8 cellular contexts compared by ENCODE assay signal in the genomic region with DNA sequence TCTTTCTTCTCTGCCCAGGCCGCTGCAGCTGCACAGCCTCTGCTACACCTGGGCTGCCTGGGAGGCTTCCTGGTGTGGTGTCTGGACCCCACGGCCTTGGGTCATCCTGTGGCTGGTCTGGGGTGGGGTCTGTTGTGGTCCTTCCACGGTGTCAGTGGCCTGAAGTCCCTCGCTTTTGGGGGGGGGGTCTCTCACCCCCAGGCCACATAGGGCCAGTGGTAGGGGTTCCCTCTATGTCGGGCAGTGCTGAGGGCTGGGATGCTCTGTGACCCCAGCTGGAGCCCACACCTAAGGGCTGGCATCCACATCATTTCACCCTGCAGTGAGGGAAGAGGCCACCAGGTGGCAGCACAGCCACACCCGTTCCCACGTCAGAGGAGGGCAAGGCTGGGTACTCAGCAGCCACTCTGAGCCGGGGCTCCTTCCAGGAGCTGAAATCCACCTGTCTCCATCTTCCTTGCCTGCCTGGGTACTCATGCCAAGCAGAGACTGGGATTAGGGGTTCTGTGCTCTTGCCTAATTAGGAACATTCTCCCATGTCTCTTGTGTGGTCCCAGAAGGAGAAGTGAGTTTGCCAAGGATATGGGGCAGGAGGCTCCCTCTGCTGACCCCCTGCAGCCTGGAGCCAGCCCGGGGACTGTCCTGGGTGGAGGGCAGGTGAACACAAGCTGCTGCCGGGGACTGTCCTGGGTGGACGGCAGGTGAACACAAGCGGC. TPM values are rescaled to one million over a fixed set of nuclear protein-coding genes. Genes with fewer than 3 reads are reported as not detected.
DNase-seq lines count a peak whose midpoint lies in the region; ATAC-seq, FAIRE-seq and TF ChIP-seq lines count a peak whose summit lies in the region.

No MANE protein-coding gene starts in this region.

- ATAC-seq in GM18505 (IDR thresholded peaks at IDR 0.05; ENCODE audit: unreplicated experiment) = no peak

- no peak overlapping the region for H3K27ac ChIP-seq in neutrophil
- H3K27ac ChIP-seq in testis = no peak overlapping the region

- no peaks in the 10 kb centered on the region for H3K9me3 ChIP-seq in neutrophil
- no peaks in the 10 kb centered on the region for H3K9me3 ChIP-seq in testis

- TF ChIP-seq CTCF in fibroblast of the aortic adventitia (IDR thresholded peaks at IDR 0.05; ENCODE audit: insufficient read depth, low read length) = peak; percentile 88
- TF ChIP-seq CTCF in neutrophil (IDR thresholded peaks at IDR 0.05) = peak; percentile 88
- TF ChIP-seq CTCF in testis (IDR thresholded peaks at IDR 0.05) = peak; percentile 87 to 94 (median 91)

- H3K4me1 ChIP-seq in neutrophil (ENCODE audit: control insufficient read depth in 1 of 2, insufficient read depth in 1 of 2, low read depth in 1 of 2, low read length in 1 of 2) (no peaks in the 10 kb centered on the region), testis (peaks cover 8% of the 10 kb centered on the region)

- no peak overlapping the region for H3K4me3 ChIP-seq in fibroblast of the aortic adventitia (ENCODE audit: low read depth, low read length)
- H3K4me3 ChIP-seq in neutrophil (ENCODE audit: low read depth in 1 of 2, low read length in 1 of 2) = no peak overlapping the region
- H3K4me3 ChIP-seq in testis = no peak overlapping the region

- intact Hi-C loops in testis (cut with DNase I; ENCODE audit: low total_unique reads) = loop anchor here (5.0 kb wide), 1 partner anchor 305 kb away; no protein-coding TSS in a partner anchor

- H3K36me3 ChIP-seq in neutrophil = peaks cover 15% of the 10 kb centered on the region
- no peaks in the 10 kb centered on the region for H3K36me3 ChIP-seq in testis (ENCODE audit: low read depth, missing control alignments)

- no peak for FAIRE-seq in RCC 7860 (lab: Jason Lieb, UNC)

- peak; percentile 42 for DNase-seq in DMS 273 treated with DMSO at 0.1 percent for 48 hours (lab: John Stamatoyannopoulos, UW)
- DNase-seq in HuH-7 (ENCODE audit: low spot score) = peak; percentile 98
- DNase-seq in RCC 7860 (ENCODE audit: low spot score) = peak; percentile 26
- peak; percentile 49 to 73 for DNase-seq in activated T-helper 1 cell treated with anti-CD3 and anti-CD28 coated beads, Interleukin-2, amount 50 U/mL, for 16 hours (ENCODE audit: low read depth in 1 of 2, low spot score in 1 of 2)
- peak; percentile 52 for DNase-seq in fibroblast of the aortic adventitia (ENCODE audit: low read depth)
- peak; percentile 83 for DNase-seq in testis

- H3K27me3 ChIP-seq in neutrophil = peaks cover 1% of the 10 kb centered on the region
- no peaks in the 10 kb centered on the region for H3K27me3 ChIP-seq in testis

- 57 to 65% methylated on average over 5 to 12 of the region's 12 CpGs for WGBS in testis, 2 donors

- no peak for TF ChIP-seq POLR2A in testis (IDR thresholded peaks at IDR 0.05)
- TF ChIP-seq POLR2A in GM18505 (IDR thresholded peaks at IDR 0.05; ENCODE audit: borderline replicate concordance, extremely low read depth, insufficient read depth, insufficient read length) = no peak

RNA-seq across cellular contexts. Expression of a gene that starts 13.0 kb away (rescaled TPM):
- total RNA-seq in fibroblast of the aortic adventitia (ENCODE audit: low replicate concordance) (8.4 and 18.6 TPM in 2 replicates), testis (10 to 100 TPM; 34.9 to 48.5 TPM)
- 20.3 TPM for polyA plus RNA-seq in testis (ENCODE audit: insufficient read depth, low read depth, low replicate concordance)

Comparison
In these comparisons a context has a peak if more than half of its experiments do, and no peak if none do; other contexts are left out.
1. DNase-seq: peak in every context shown above with its lines; median percentile 98 in HuH-7; 83 in testis; 61 in activated T-helper 1 cell treated with anti-CD3 and anti-CD28 coated beads, Interleukin-2, amount 50 U/mL, for 16 hours; 52 in fibroblast of the aortic adventitia; 42 in DMS 273 treated with DMSO at 0.1 percent for 48 hours; 26 in RCC 7860.